10 cellular contexts compared by ENCODE assay signal in genomic region chr2:238160206-238161129, GRCh38. TPM values are rescaled to one million over a fixed set of nuclear protein-coding genes. Genes with fewer than 3 reads are reported as not detected.
DNase-seq lines count a peak whose midpoint lies in the region; ATAC-seq and TF ChIP-seq lines count a peak whose summit lies in the region.
"Had no signal": no experiment of that assay in that cellular context is flagged by ENCODE, and none has a peak within 500 bp of the region (broad histone marks: within the 10 kb centered on the region; RNA-seq: fewer than 3 reads in every experiment).

No MANE protein-coding gene starts in this region.

- H3K36me3 ChIP-seq in OCI-LY3 (replicated peaks; ENCODE audit: low read depth, low read length) (no peaks in the 10 kb centered on the region), colonic mucosa (no peaks in the 10 kb centered on the region)

- no peaks in the 10 kb centered on the region for H3K9me3 ChIP-seq in OCI-LY3 (ENCODE audit: insufficient read depth, low read length)
- H3K9me3 ChIP-seq in colonic mucosa = no peaks in the 10 kb centered on the region

- H3K9ac ChIP-seq in OCI-LY3 (ENCODE audit: low read length) = peak overlapping the region; percentile 72
- no peak overlapping the region for H3K9ac ChIP-seq in colonic mucosa (ENCODE audit: low read depth in 2 of 2, low read length in 2 of 2)

- no peaks in the 10 kb centered on the region for H4K20me1 ChIP-seq in OCI-LY3 (ENCODE audit: insufficient read depth, low read length)

- peak overlapping the region; percentile 42; the same call in 1 of the 2 replicates for H2AFZ ChIP-seq in OCI-LY3 (ENCODE audit: low read depth, low read length)

- H3K4me3 ChIP-seq in OCI-LY3 (ENCODE audit: low read length) = peak overlapping the region; percentile 92
- H3K4me3 ChIP-seq in retinal pigment epithelial cell (ENCODE audit: low read length) = no peak overlapping the region
- no peak overlapping the region for H3K4me3 ChIP-seq in colonic mucosa

- intact Hi-C loops in colonic mucosa (cut with DNase I) = no loop called here

- peak overlapping the region; percentile 96 for H3K4me2 ChIP-seq in OCI-LY3 (ENCODE audit: low read length)

- in situ Hi-C loops in GM13977 (cut with MboI; ENCODE audit: low pct_unique_long_range_greater_than_20kb, low sequenced_read_pairs, unreplicated experiment) = no loop called here

- TF ChIP-seq POLR2A in erythroblast (IDR thresholded peaks at IDR 0.05; ENCODE audit: low read length) = no peak

- H3K4me1 ChIP-seq in OCI-LY3 (ENCODE audit: low read length) (peaks cover 16% of the 10 kb centered on the region), colonic mucosa (no peaks in the 10 kb centered on the region)

- H3K27ac ChIP-seq in OCI-LY3 (ENCODE audit: low read length) (no peak overlapping the region), colonic mucosa (no peak overlapping the region)

- ATAC-seq in HG03521 (IDR thresholded peaks at IDR 0.05; ENCODE audit: unreplicated experiment) = no peak

- TF ChIP-seq CTCF in GM13977 (IDR thresholded peaks at IDR 0.05; ENCODE audit: extremely low read depth, insufficient read depth, missing control alignments) (peak; percentile 35), OCI-LY3 (IDR thresholded peaks at IDR 0.05; ENCODE audit: low read depth, low read length) (peak; percentile 66), retinal pigment epithelial cell (conservative IDR thresholded peaks at IDR 0.05; ENCODE audit: low read depth, low read length) (peak; percentile 40), colonic mucosa (IDR thresholded peaks at IDR 0.05) (no peak)

- DNase-seq in GM13977 (ENCODE audit: low spot score) = no peak
- peak; percentile 72 to 79 for DNase-seq in erythroblast (lab: John Stamatoyannopoulos, UW)
- DNase-seq in retinal pigment epithelial cell (ENCODE audit: low read depth) = no peak
- DNase-seq in kidney tubule cell (ENCODE audit: low spot score) = no peak
- DNase-seq in NCI-H526 treated with DMSO at 0.1 percent for 48 hours (lab: John Stamatoyannopoulos, UW) = no peak
- DNase-seq in colonic mucosa = no peak
- DNase-seq: NCI-H2081 had no signal

- H3K27me3 ChIP-seq in OCI-LY3 (ENCODE audit: low read depth, low read length) = no peaks in the 10 kb centered on the region
- peaks cover 27% of the 10 kb centered on the region for H3K27me3 ChIP-seq in colonic mucosa

- no peaks in the 10 kb centered on the region for H3K79me2 ChIP-seq in OCI-LY3 (ENCODE audit: low read length)

RNA-seq across cellular contexts. Expression of gene ERFE, which starts 1.7 kb away (rescaled TPM):
- total RNA-seq in colonic mucosa = under 1 TPM in 1 of 2 donors, not detected in 1; 0.50 TPM
- total RNA-seq: lung microvascular endothelial cell had no signal

RNA-seq across cellular contexts. Expression of gene KLHL30, which starts 22.0 kb away (rescaled TPM):
- under 1 TPM; 0.07 to 0.13 TPM for total RNA-seq in colonic mucosa
- total RNA-seq: lung microvascular endothelial cell had no signal

RNA-seq across cellular contexts. Expression of gene ILKAP, which starts 43.0 kb away (rescaled TPM):
- total RNA-seq in colonic mucosa = 10 to 100 TPM; 27.8 to 50.3 TPM

Comparison
In these comparisons a context has a peak if more than half of its experiments do, and no peak if none do; other contexts are left out.
1. DNase-seq: peak in erythroblast (2 of 2); none in GM13977 (single experiment), retinal pigment epithelial cell (single experiment), kidney tubule cell (single experiment), NCI-H526 treated with DMSO at 0.1 percent for 48 hours (single experiment) and colonic mucosa (single experiment).